Comparison of ENCODE assay signal across 12 cellular contexts in genomic region chr12:127964717-127965116, GRCh38.
DNase-seq lines count a peak whose midpoint lies in the region; ATAC-seq and TF ChIP-seq lines count a peak whose summit lies in the region.
"Had no signal": no experiment of that assay in that cellular context is flagged by ENCODE, and none has a peak within 500 bp of the region (broad histone marks: within the 10 kb centered on the region; RNA-seq: fewer than 3 reads in every experiment).

No MANE protein-coding gene starts in this region.

- no peak overlapping the region for H3K4me3 ChIP-seq in OCI-LY1 (ENCODE audit: low read depth, low read length, poor library complexity, severe bottlenecking)
- no peak overlapping the region for H3K4me3 ChIP-seq in endodermal cell (ENCODE audit: low read length)
- H3K4me3 ChIP-seq: vagina had no signal

- no peak overlapping the region for H2AFZ ChIP-seq in OCI-LY1 (ENCODE audit: low read length)

- H3K4me1 ChIP-seq in OCI-LY1 (ENCODE audit: insufficient read depth, low read length, severe bottlenecking) = no peaks in the 10 kb centered on the region
- H3K4me1 ChIP-seq in endodermal cell (ENCODE audit: control insufficient read depth, insufficient read depth, low read length) = no peaks in the 10 kb centered on the region
- H3K4me1 ChIP-seq: vagina had no signal

- peaks cover 26% of the 10 kb centered on the region for H3K9me3 Mint-ChIP-seq in endodermal cell
- H3K9me3 Mint-ChIP-seq in stimulated activated naive CD8-positive, alpha-beta T cell treated with anti-CD3 and anti-CD28 coated beads, Interleukin-15, amount 100 ng/mL, for 72 hours = peaks cover 20 to 25% of the 10 kb centered on the region in 2 donors

- H3K36me3 ChIP-seq in OCI-LY1 (ENCODE audit: insufficient read depth, low read length) (no peaks in the 10 kb centered on the region), endodermal cell (ENCODE audit: control insufficient read depth, insufficient read depth, low read length) (no peaks in the 10 kb centered on the region)
- H3K36me3 ChIP-seq: vagina had no signal

- no peaks in the 10 kb centered on the region for H3K27me3 ChIP-seq in OCI-LY1 (ENCODE audit: insufficient read depth, low read length)
- H3K27me3 ChIP-seq in endodermal cell (ENCODE audit: control insufficient read depth, insufficient read depth, low read length, poor library complexity, severe bottlenecking) = no peaks in the 10 kb centered on the region
- H3K27me3 ChIP-seq: vagina had no signal

- no peaks in the 10 kb centered on the region for H3K9me2 ChIP-seq in OCI-LY1 (ENCODE audit: low read depth, low read length)

- no peak overlapping the region for H3K27ac Mint-ChIP-seq in endodermal cell
- H3K27ac Mint-ChIP-seq in stimulated activated naive CD8-positive, alpha-beta T cell treated with anti-CD3 and anti-CD28 coated beads, Interleukin-15, amount 100 ng/mL, for 72 hours = no peak overlapping the region
- H3K27ac Mint-ChIP-seq: B cell had no signal

- TF ChIP-seq CTCF in 22Rv1 (IDR thresholded peaks at IDR 0.05) (peak; percentile 69), OCI-LY1 (IDR thresholded peaks at IDR 0.05; ENCODE audit: low read length) (peak; percentile 42; the same call in 1 of the 2 replicates), endodermal cell (conservative IDR thresholded peaks at IDR 0.05) (peak; percentile 54)

- no peaks in the 10 kb centered on the region for H3F3A ChIP-seq in OCI-LY1 (ENCODE audit: insufficient read depth, low read length)

- 73 to 100% methylated on average over 1 to 2 of the region's 3 CpGs for WGBS in endodermal cell (ENCODE audit: insufficient coverage in 1 of 2, insufficient read length in 1 of 2), 2 experiments

- H3K27ac ChIP-seq in 22Rv1 = no peak overlapping the region
- no peak overlapping the region for H3K27ac ChIP-seq in OCI-LY1 (ENCODE audit: low read depth, low read length, poor library complexity, severe bottlenecking)
- H3K27ac ChIP-seq in endodermal cell (ENCODE audit: low read depth, low read length) = no peak overlapping the region
- H3K27ac ChIP-seq: vagina had no signal

- no peaks in the 10 kb centered on the region for H3K36me3 Mint-ChIP-seq in endodermal cell (ENCODE audit: low read depth)

- H3K9ac ChIP-seq in OCI-LY1 (ENCODE audit: low read length) (no peak overlapping the region), endodermal cell (ENCODE audit: extremely low read depth, low read length, poor library complexity, severe bottlenecking) (no peak overlapping the region)

- ATAC-seq in stimulated activated naive CD8-positive, alpha-beta T cell treated with anti-CD3 and anti-CD28 coated beads, Interleukin-15, amount 100 ng/mL, for 72 hours = no peak
- ATAC-seq in HG03565 (IDR thresholded peaks at IDR 0.05; ENCODE audit: unreplicated experiment) = no peak
- no peak for ATAC-seq in HG03025 (IDR thresholded peaks at IDR 0.05; ENCODE audit: low FRiP score, unreplicated experiment)

- H3K4me1 Mint-ChIP-seq in endodermal cell = no peaks in the 10 kb centered on the region
- H3K4me1 Mint-ChIP-seq in stimulated activated naive CD8-positive, alpha-beta T cell treated with anti-CD3 and anti-CD28 coated beads, Interleukin-15, amount 100 ng/mL, for 72 hours = no peaks in the 10 kb centered on the region
- H3K4me1 Mint-ChIP-seq: B cell had no signal

- no peaks in the 10 kb centered on the region for H3K79me2 ChIP-seq in OCI-LY1 (ENCODE audit: insufficient read depth, low read length)

- H3K9me3 ChIP-seq in OCI-LY1 (ENCODE audit: low read length) = no peaks in the 10 kb centered on the region
- no peaks in the 10 kb centered on the region for H3K9me3 ChIP-seq in endodermal cell (ENCODE audit: control insufficient read depth, low read length)
- H3K9me3 ChIP-seq: vagina had no signal

- H3K27me3 Mint-ChIP-seq in endodermal cell (ENCODE audit: insufficient read depth) = no peaks in the 10 kb centered on the region
- no peaks in the 10 kb centered on the region for H3K27me3 Mint-ChIP-seq in stimulated activated naive CD8-positive, alpha-beta T cell treated with anti-CD3 and anti-CD28 coated beads, Interleukin-15, amount 100 ng/mL, for 72 hours
- H3K27me3 Mint-ChIP-seq: B cell had no signal

- H4K20me1 ChIP-seq in OCI-LY1 (ENCODE audit: insufficient read depth, low read length) = no peaks in the 10 kb centered on the region

- H3K4me2 ChIP-seq in OCI-LY1 (ENCODE audit: low read length) = no peak overlapping the region

- no peak overlapping the region for H3K4me3 Mint-ChIP-seq in endodermal cell
- no peak overlapping the region for H3K4me3 Mint-ChIP-seq in stimulated activated naive CD8-positive, alpha-beta T cell treated with anti-CD3 and anti-CD28 coated beads, Interleukin-15, amount 100 ng/mL, for 72 hours
- H3K4me3 Mint-ChIP-seq: B cell had no signal

- DNase-seq in GDM1 (lab: John Stamatoyannopoulos, UW) = peak; percentile 4
- DNase-seq in endodermal cell = peak; percentile 61
- DNase-seq in stimulated activated naive CD8-positive, alpha-beta T cell treated with anti-CD3 and anti-CD28 coated beads, Interleukin-15, amount 100 ng/mL, for 72 hours = no peak
- DNase-seq in NCI-H774 (lab: John Stamatoyannopoulos, UW) = no peak
- DNase-seq: hypothalamus, NCI-H1930 had no signal

Comparison
In these comparisons a context has a peak if more than half of its experiments do, and no peak if none do; other contexts are left out.
1. DNase-seq: peak in GDM1 (single experiment) and endodermal cell (single experiment); none in stimulated activated naive CD8-positive, alpha-beta T cell treated with anti-CD3 and anti-CD28 coated beads, Interleukin-15, amount 100 ng/mL, for 72 hours (0 of 2) and NCI-H774 (single experiment).
2. Peak in every context shown above with its lines, with median percentiles within 50 percentile points of each other: CTCF ChIP-seq.